ENCODE assay signal across 2 cellular contexts in genomic region chr3:70386043-70386442, GRCh38.
TF ChIP-seq lines count a peak whose summit lies in the region.

No MANE protein-coding gene starts in this region.

TF ChIP-seq in A549, 52 proteins besides CTCF, POLR2A, EP300 and RAD21 (continued from another document):
- TF ChIP-seq E2F6 (IDR thresholded peaks at IDR 0.05; ENCODE audit: borderline replicate concordance, low read depth) (no peak), GATA3 (IDR thresholded peaks at IDR 0.05; ENCODE audit: borderline replicate concordance) (no peak), PBX3 (IDR thresholded peaks at IDR 0.05) (no peak), ZSCAN20 (CRISPR knock-in tag; IDR thresholded peaks at IDR 0.05) (no peak)

TF ChIP-seq in GM23338, 12 proteins besides CTCF, POLR2A, EP300 and RAD21 (continued from another document):
- TF ChIP-seq ZNF462 (CRISPR knock-in tag; IDR thresholded peaks at IDR 0.05) (no peak), ETS1 (IDR thresholded peaks at IDR 0.05) (no peak), EZH2 (IDR thresholded peaks at IDR 0.05; ENCODE audit: low read depth, unreplicated experiment) (no peak), EZH2phosphoT487 (IDR thresholded peaks at IDR 0.05; ENCODE audit: unreplicated experiment) (no peak)
